Comparison of ENCODE assay signal across 23 cellular contexts in the genomic region with DNA sequence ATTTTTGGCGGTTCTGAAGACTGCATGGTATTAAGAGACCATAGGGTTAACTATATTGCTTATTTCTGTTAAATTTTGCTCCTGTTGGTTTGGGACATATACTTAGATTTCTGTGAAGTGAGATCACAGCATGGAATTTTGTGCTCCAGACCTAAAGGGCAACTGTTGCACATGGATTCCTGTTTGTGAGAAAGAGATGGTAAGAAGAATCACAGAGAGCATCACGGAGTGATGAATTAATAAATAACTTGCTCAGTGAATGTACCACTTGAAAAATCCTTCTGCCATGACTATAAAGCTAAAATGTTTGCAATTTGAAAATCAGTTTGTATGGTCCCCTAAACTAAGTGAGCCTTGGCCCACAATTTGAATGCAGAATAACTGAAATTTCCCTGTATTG.
"Had no signal": no experiment of that assay in that cellular context is flagged by ENCODE, and none has a peak within 500 bp of the region (broad histone marks: within the 10 kb centered on the region; RNA-seq: fewer than 3 reads in every experiment).

No MANE protein-coding gene starts in this region.

- H3K4me3 ChIP-seq: esophagus muscularis mucosa, mucosa of descending colon, neural progenitor cell, right atrium auricular region, upper lobe of left lung had no signal

- H3K27me3 Mint-ChIP-seq: activated CD4-positive, alpha-beta T cell treated with anti-CD3 and anti-CD28 coated beads, Interleukin-2, amount 10 ng/mL, durations not matched to agents 24 days and 14 days; activated CD8-positive, alpha-beta memory T cell treated with anti-CD3 and anti-CD28 coated beads, Interleukin-2, amount 10 ng/mL, durations not matched to agents 7 days and 5 days; activated CD8-positive, alpha-beta T cell treated with anti-CD3 and anti-CD28 coated beads for 36 hours; activated naive CD4-positive, alpha-beta T cell treated with anti-CD3 and anti-CD28 coated beads, Interleukin-2, amount 50 U/mL, for 24 hours; progenitor cell of endocrine pancreas had no signal

- H3K9me3 ChIP-seq: esophagus muscularis mucosa, mucosa of descending colon, right atrium auricular region, upper lobe of left lung had no signal

- H3K36me3 ChIP-seq: right atrium auricular region, upper lobe of left lung had no signal

- DNase-seq: activated CD4-positive, alpha-beta T cell treated with anti-CD3 and anti-CD28 coated beads, Interleukin-2, amount 10 ng/mL, durations not matched to agents 24 days and 14 days; activated CD8-positive, alpha-beta memory T cell treated with anti-CD3 and anti-CD28 coated beads, Interleukin-2, amount 10 ng/mL, durations not matched to agents 7 days and 5 days; activated CD8-positive, alpha-beta T cell treated with anti-CD3 and anti-CD28 coated beads for 36 hours; activated gamma-delta T cell; anterior cingulate cortex; caudate nucleus; hypothalamus; left colon; mesendoderm; mucosa of descending colon; stimulated activated CD4-positive, alpha-beta T cell treated with anti-CD3 and anti-CD28 coated beads, Interleukin-4, amount 100 ng/mL, for 24 hours; stimulated activated naive CD4-positive, alpha-beta T cell treated with Interleukin-2 at 50 U/mL for 16 hours; upper lobe of left lung had no signal

- H3K4me3 Mint-ChIP-seq: activated CD4-positive, alpha-beta T cell treated with anti-CD3 and anti-CD28 coated beads, Interleukin-2, amount 10 ng/mL, durations not matched to agents 24 days and 14 days; activated CD8-positive, alpha-beta memory T cell treated with anti-CD3 and anti-CD28 coated beads, Interleukin-2, amount 10 ng/mL, durations not matched to agents 7 days and 5 days; activated CD8-positive, alpha-beta T cell treated with anti-CD3 and anti-CD28 coated beads for 36 hours; activated naive CD4-positive, alpha-beta T cell treated with anti-CD3 and anti-CD28 coated beads, Interleukin-2, amount 50 U/mL, for 24 hours; activated T-helper 1 cell treated with anti-CD3 and anti-CD28 coated beads, Interleukin-12 subunit alpha, Interleukin-12 subunit beta, Interleukin-2, Interleukin-4 antibody, amounts not matched to agents 30 ng/mL and 10 ng/mL and 1 ng/mL, durations not matched to agents 14 hours and 24 hours and 36 hours; neural progenitor cell had no signal

- ATAC-seq: activated CD4-positive, CD25-positive, alpha-beta regulatory T cell treated with anti-CD3 and anti-CD28 coated beads, Interleukin-2, amount 50 U/mL, for 24 hours; activated CD8-positive, alpha-beta memory T cell treated with anti-CD3 and anti-CD28 coated beads, Interleukin-2, amount 10 ng/mL, durations not matched to agents 7 days and 5 days; activated CD8-positive, alpha-beta T cell treated with anti-CD3 and anti-CD28 coated beads for 36 hours; left colon; mucosa of descending colon had no signal

- H3K9me3 Mint-ChIP-seq: activated CD4-positive, alpha-beta T cell treated with anti-CD3 and anti-CD28 coated beads, Interleukin-2, amount 10 ng/mL, durations not matched to agents 24 days and 14 days; activated CD8-positive, alpha-beta T cell treated with anti-CD3 and anti-CD28 coated beads for 36 hours; activated naive CD4-positive, alpha-beta T cell treated with anti-CD3 and anti-CD28 coated beads, Interleukin-2, amount 50 U/mL, for 24 hours; activated T-helper 1 cell treated with anti-CD3 and anti-CD28 coated beads, Interleukin-12 subunit alpha, Interleukin-12 subunit beta, Interleukin-2, Interleukin-4 antibody, amounts not matched to agents 30 ng/mL and 10 ng/mL and 1 ng/mL, durations not matched to agents 14 hours and 24 hours and 36 hours; neural progenitor cell had no signal

- H3K4me1 ChIP-seq: neural progenitor cell had no signal

- H3K27ac Mint-ChIP-seq: activated CD4-positive, alpha-beta T cell treated with anti-CD3 and anti-CD28 coated beads, Interleukin-2, amount 10 ng/mL, durations not matched to agents 24 days and 14 days; activated CD8-positive, alpha-beta memory T cell treated with anti-CD3 and anti-CD28 coated beads, Interleukin-2, amount 10 ng/mL, durations not matched to agents 7 days and 5 days; activated CD8-positive, alpha-beta T cell treated with anti-CD3 and anti-CD28 coated beads for 36 hours; activated naive CD4-positive, alpha-beta T cell treated with anti-CD3 and anti-CD28 coated beads, Interleukin-2, amount 50 U/mL, for 24 hours; brain; neural progenitor cell; progenitor cell of endocrine pancreas had no signal

- H3K27ac ChIP-seq: esophagus muscularis mucosa, neural progenitor cell, right atrium auricular region, upper lobe of left lung had no signal

- FAIRE-seq: colon, frontal cortex had no signal

- H3K27me3 ChIP-seq: neural progenitor cell had no signal
